ENCODE assay signal across 8 cellular contexts in genomic region chr17:50094243-50094752, GRCh38. TPM values are rescaled to one million over a fixed set of nuclear protein-coding genes. Genes with fewer than 3 reads are reported as not detected.
DNase-seq lines count a peak whose midpoint lies in the region; ATAC-seq, FAIRE-seq and TF ChIP-seq lines count a peak whose summit lies in the region.

No MANE protein-coding gene starts in this region.

- H3K4me1 ChIP-seq in A549 (peaks cover 17% of the 10 kb centered on the region), neural progenitor cell (peaks cover 13% of the 10 kb centered on the region), stomach (peaks cover 13 to 47% (median 30%) of the 10 kb centered on the region in 4 donors)

- no peak overlapping the region for H3K27ac Mint-ChIP-seq in neural progenitor cell

- H4K20me1 ChIP-seq in neural progenitor cell (ENCODE audit: low read depth) = no peaks in the 10 kb centered on the region

- TF ChIP-seq EP300 in A549 (IDR thresholded peaks at IDR 0.05) (no peak), stomach (IDR thresholded peaks at IDR 0.05) (no peak)

- H2AFZ ChIP-seq in neural progenitor cell (replicated peaks) = peak overlapping the region; percentile 35

- intact Hi-C loops in stomach (cut with DNase I; ENCODE audit: low total_unique reads) = no loop called here

- H3K4me3 ChIP-seq in A549 (peak overlapping the region; percentile 76), MG63 (peak overlapping the region; percentile 72), neural progenitor cell (peak overlapping the region; percentile 99), stomach (peak overlapping the region; percentile 71 to 99 (median 86))

- H3K9me3 Mint-ChIP-seq in neural progenitor cell = no peaks in the 10 kb centered on the region

- peak; percentile 80 for FAIRE-seq in A549 (lab: Jason Lieb, UNC)

- H3K27ac ChIP-seq in A549 (peak overlapping the region; percentile 40 to 90), neural progenitor cell (no peak overlapping the region), stomach (peak overlapping the region; percentile 63 to 92 (median 88))

- peaks cover 4% of the 10 kb centered on the region for H3F3A ChIP-seq in neural progenitor cell (ENCODE audit: low read depth)

- peaks cover 18% of the 10 kb centered on the region for H3K27me3 Mint-ChIP-seq in neural progenitor cell (ENCODE audit: insufficient read depth, low read depth)

- 2% methylated on average over 21 of the region's 21 CpGs for WGBS in A549 (ENCODE audit: missing lambda C conversion rate)
- WGBS in stomach, 5 donors = 0 to 1% (median 0%) methylated on average over 21 of the region's 21 CpGs

- H3K36me3 Mint-ChIP-seq in neural progenitor cell = peaks cover 7% of the 10 kb centered on the region

- H3K9ac ChIP-seq in neural progenitor cell = no peak overlapping the region

- no peaks in the 10 kb centered on the region for H3K27me3 ChIP-seq in MG63
- no peaks in the 10 kb centered on the region for H3K27me3 ChIP-seq in neural progenitor cell
- H3K27me3 ChIP-seq in stomach = no peaks in the 10 kb centered on the region

- peaks cover 23% of the 10 kb centered on the region for H3K4me1 Mint-ChIP-seq in neural progenitor cell

- DNase-seq in A549 (ENCODE audit: low read depth in 1 of 2, low spot score in 1 of 2) = peak; percentile 91 to 95
- peak; percentile 81 for DNase-seq in MG63
- DNase-seq in SHP77 (lab: John Stamatoyannopoulos, UW) = peak; percentile 76 to 77
- DNase-seq in activated naive CD4-positive, alpha-beta T cell (lab: John Stamatoyannopoulos, UW) = peak; percentile 89 to 95 (median 91)
- peak; percentile 83 for DNase-seq in foreskin melanocyte
- peak; percentile 94 for DNase-seq in neural progenitor cell (ENCODE audit: low spot score)
- peak; percentile 95 for DNase-seq in stomach

- H3K4me3 Mint-ChIP-seq in neural progenitor cell = peak overlapping the region; percentile 99

- TF ChIP-seq POLR2A in A549 (IDR thresholded peaks at IDR 0.05; ENCODE audit: low read length) = no peak
- TF ChIP-seq POLR2A in stomach (IDR thresholded peaks at IDR 0.05) = no peak

- ATAC-seq in A549 = peak; percentile 51 to 78
- peak; percentile 34 for ATAC-seq in GM18867 (IDR thresholded peaks at IDR 0.05; ENCODE audit: unreplicated experiment)

- H3K79me2 ChIP-seq in neural progenitor cell (ENCODE audit: low read depth) = peaks cover 13% of the 10 kb centered on the region

- TF ChIP-seq RAD21 in A549 (conservative IDR thresholded peaks at IDR 0.05 in 1 of 2, IDR thresholded peaks at IDR 0.05 in 1 of 2) = peak; percentile 65 to 73

- H3K4me2 ChIP-seq in A549 (peak overlapping the region; percentile 85), neural progenitor cell (peak overlapping the region; percentile 98)

- no peaks in the 10 kb centered on the region for H3K9me3 ChIP-seq in A549
- H3K9me3 ChIP-seq in MG63 = no peaks in the 10 kb centered on the region
- H3K9me3 ChIP-seq in neural progenitor cell (ENCODE audit: low read depth) = no peaks in the 10 kb centered on the region
- H3K9me3 ChIP-seq in stomach = no peaks in the 10 kb centered on the region

- POLR2A ChIA-PET in A549 (lab: Yijun Ruan, JAX) = interaction anchor here (0.6 to 2.5 kb wide), 9 partner anchors 16 to 67 kb away, joined by 3 to 21 read pairs (median 4); partner anchors contain the start of genes ITGA3 and PPP1R9B

- CTCF ChIA-PET in A549 (lab: Yijun Ruan, JAX) = interaction anchor here (0.6 to 30.9 kb wide), 59 partner anchors 10 to 768 kb away, joined by 3 to 1356 read pairs (median 4); partner anchors contain the start of genes ITGA3, LRRC59, PPP1R9B and SAMD14

- H3K36me3 ChIP-seq in MG63 (peaks cover 29% of the 10 kb centered on the region), neural progenitor cell (no peaks in the 10 kb centered on the region), stomach (peaks cover 24 to 45% (median 35%) of the 10 kb centered on the region in 4 donors)

- TF ChIP-seq CTCF in A549 (IDR thresholded peaks at IDR 0.05) = peak; percentile 98
- peak; percentile 81 for TF ChIP-seq CTCF in neural progenitor cell (IDR thresholded peaks at IDR 0.05)
- TF ChIP-seq CTCF in stomach (IDR thresholded peaks at IDR 0.05) = peak in 6 of 7 experiments; percentile 43 to 97 (median 94)

TF ChIP-seq in A549, 52 proteins besides CTCF, POLR2A, EP300 and RAD21 (continues in another document):
- TF ChIP-seq SMC3 (IDR thresholded peaks at IDR 0.05) (peak; percentile 79), ESRRA (IDR thresholded peaks at IDR 0.05; ENCODE audit: borderline replicate concordance, low read length) (0 out of 2 replicates have a peak, but pooled peaks have one; percentile 36), HMGXB4 (CRISPR knock-in tag; IDR thresholded peaks at IDR 0.05; ENCODE audit: borderline replicate concordance) (no peak), ZC3H11A (IDR thresholded peaks at IDR 0.05) (0 out of 2 replicates have a peak, but pooled peaks have one; percentile 4), USF2 (IDR thresholded peaks at IDR 0.05) (no peak), HOXB5 (CRISPR knock-in tag; IDR thresholded peaks at IDR 0.05) (no peak), TFCP2L1 (CRISPR knock-in tag; IDR thresholded peaks at IDR 0.05) (no peak), RCOR1 (IDR thresholded peaks at IDR 0.05; ENCODE audit: low read depth, low read length) (no peak), ZSCAN20 (CRISPR knock-in tag; IDR thresholded peaks at IDR 0.05) (no peak)

RNA-seq across cellular contexts. Expression of gene PDK2, which starts 0.9 kb away (rescaled TPM):
- polyA plus RNA-seq in A549 (2011; rRNA removed) (28.5 and 34.4 TPM in 2 replicates), A549 (2017; fragmentation: RNase III; extraction: RNeasy Plus Mini Kit Qiagen cat#74134 plus additional on column Dnase treatment) (14.1 to 19.8 TPM (median 15.2 TPM) in 3 replicates), stomach (10 to 100 TPM; 13.5 to 20.6 (median 20.1) TPM)
- polyA plus RNA-seq in A549 (2012; cell fraction: cytosol; rRNA removed) = 59.2 and 79.0 TPM in 2 replicates
- polyA plus RNA-seq in A549 (2012; cell fraction: nucleus; rRNA removed) = 67.5 and 95.4 TPM in 2 replicates
- polyA minus RNA-seq in A549 (2011; rRNA and poly(A)+ RNA removed) = 65.2 and 71.3 TPM in 2 replicates
- 16.9 and 25.8 TPM in 2 replicates for total RNA-seq in MG63 (2014; rRNA removed; shearing (Covaris generic); ENCODE audit: low replicate concordance)
- total RNA-seq in neural progenitor cell (ENCODE audit: low replicate concordance) (12.6 and 17.3 TPM in 2 replicates), stomach (100 to 1,000 TPM in 1 of 5 donors, 10 to 100 TPM in 2, 1 to 10 TPM in 2; 4.6 to 255 (median 31.2) TPM)

RNA-seq across cellular contexts. Expression of gene SAMD14, which starts 35.7 kb away (rescaled TPM):
- polyA plus RNA-seq in A549 (2011; rRNA removed) (0.12 and 0.15 TPM in 2 replicates), A549 (2017; fragmentation: RNase III; extraction: RNeasy Plus Mini Kit Qiagen cat#74134 plus additional on column Dnase treatment) (0.42 to 0.75 TPM (median 0.74 TPM) in 3 replicates), stomach (1 to 10 TPM; 1.3 to 2.3 (median 1.6) TPM)
- 0.22 and 0.31 TPM in 2 replicates for polyA plus RNA-seq in A549 (2012; cell fraction: cytosol; rRNA removed)
- polyA plus RNA-seq in A549 (2012; cell fraction: nucleus; rRNA removed) = 1.5 and 1.8 TPM in 2 replicates
- 0.58 and 0.83 TPM in 2 replicates for polyA minus RNA-seq in A549 (2011; rRNA and poly(A)+ RNA removed)
- not detected in 2 replicates for total RNA-seq in MG63 (2014; rRNA removed; shearing (Covaris generic); ENCODE audit: low replicate concordance)
- total RNA-seq in neural progenitor cell (ENCODE audit: low replicate concordance) (8.7 and 27.9 TPM in 2 replicates), stomach (10 to 100 TPM in 1 of 5 donors, 1 to 10 TPM in 2, not detected in 2; 1.5 to 87.0 (median 1.9) TPM)

RNA-seq across cellular contexts. Expression of gene ITGA3, which starts 38.4 kb away (rescaled TPM):
- polyA plus RNA-seq in A549 (2011; rRNA removed) (141 and 181 TPM in 2 replicates), A549 (2017; fragmentation: RNase III; extraction: RNeasy Plus Mini Kit Qiagen cat#74134 plus additional on column Dnase treatment) (248 to 268 TPM (median 256 TPM) in 3 replicates), stomach (10 to 100 TPM in 2 of 3 donors, 1 to 10 TPM in 1; 6.9 to 37.5 (median 29.5) TPM)
- polyA plus RNA-seq in A549 (2012; cell fraction: cytosol; rRNA removed) = 182 and 240 TPM in 2 replicates
- polyA plus RNA-seq in A549 (2012; cell fraction: nucleus; rRNA removed) = 975 and 1,352 TPM in 2 replicates
- polyA minus RNA-seq in A549 (2011; rRNA and poly(A)+ RNA removed) = 337 and 368 TPM in 2 replicates
- total RNA-seq in MG63 (2014; rRNA removed; shearing (Covaris generic); ENCODE audit: low replicate concordance) = 162 and 248 TPM in 2 replicates
- total RNA-seq in neural progenitor cell (ENCODE audit: low replicate concordance) (7.7 and 11.9 TPM in 2 replicates), stomach (100 to 1,000 TPM in 4 of 5 donors, 10 to 100 TPM in 1; 33.6 to 698 (median 193) TPM)

RNA-seq across cellular contexts. Expression of gene PPP1R9B, which starts 56.2 kb away (rescaled TPM):
- polyA plus RNA-seq in A549 (2011; rRNA removed) (16.8 and 22.0 TPM in 2 replicates), A549 (2017; fragmentation: RNase III; extraction: RNeasy Plus Mini Kit Qiagen cat#74134 plus additional on column Dnase treatment) (32.4 to 40.6 TPM (median 35.8 TPM) in 3 replicates), stomach (10 to 100 TPM; 13.1 to 28.8 (median 14.2) TPM)
- 18.9 and 19.4 TPM in 2 replicates for polyA plus RNA-seq in A549 (2012; cell fraction: cytosol; rRNA removed)
- 35.8 and 44.2 TPM in 2 replicates for polyA plus RNA-seq in A549 (2012; cell fraction: nucleus; rRNA removed)
- 25.9 and 27.1 TPM in 2 replicates for polyA minus RNA-seq in A549 (2011; rRNA and poly(A)+ RNA removed)
- total RNA-seq in MG63 (2014; rRNA removed; shearing (Covaris generic); ENCODE audit: low replicate concordance) = 56.1 and 68.2 TPM in 2 replicates
- total RNA-seq in neural progenitor cell (ENCODE audit: low replicate concordance) (12.0 and 31.4 TPM in 2 replicates), stomach (10 to 100 TPM; 11.6 to 64.2 (median 22.5) TPM)
